Comparison of ENCODE assay signal across 13 cellular contexts in genomic region chr7:47622586-47622945, GRCh38. TPM values are rescaled to one million over a fixed set of nuclear protein-coding genes. Genes with fewer than 3 reads are reported as not detected.
DNase-seq lines count a peak whose midpoint lies in the region; ATAC-seq and TF ChIP-seq lines count a peak whose summit lies in the region.
"Had no signal": no experiment of that assay in that cellular context is flagged by ENCODE, and none has a peak within 500 bp of the region (broad histone marks: within the 10 kb centered on the region; RNA-seq: fewer than 3 reads in every experiment).

No MANE protein-coding gene starts in this region.

- no peak overlapping the region for H3K4me2 ChIP-seq in PC-9

- no peaks in the 10 kb centered on the region for H4K20me1 ChIP-seq in PC-9 (ENCODE audit: insufficient read depth)

- H3K27ac ChIP-seq in esophagus muscularis mucosa (replicated peaks in 1 of 4), result peak overlapping the region; percentile 68 to 77 (median 74)
- H3K27ac ChIP-seq in tibial nerve, result peak overlapping the region in 3 of 4 donors; percentile 42 to 86 (median 80)
- no peak overlapping the region for H3K27ac ChIP-seq in PC-9

- H3K9me3 Mint-ChIP-seq in nephron progenitor cell, result no peaks in the 10 kb centered on the region
- H3K9me3 Mint-ChIP-seq: activated naive CD4-positive, alpha-beta T cell treated with anti-CD3 and anti-CD28 coated beads, Interleukin-2, amount 50 U/mL, for 24 hours had no signal

- POLR2A ChIA-PET in PC-9 (lab: Charles Lee; ENCODE audit: unreplicated experiment), result no interaction called here

- H3K4me1 Mint-ChIP-seq in nephron progenitor cell, result peaks cover 45% of the 10 kb centered on the region
- H3K4me1 Mint-ChIP-seq: activated naive CD4-positive, alpha-beta T cell treated with anti-CD3 and anti-CD28 coated beads, Interleukin-2, amount 50 U/mL, for 24 hours had no signal

- CTCF ChIA-PET in PC-9 (lab: Charles Lee), result no interaction called here

- ATAC-seq in GM21786 (IDR thresholded peaks at IDR 0.05; ENCODE audit: unreplicated experiment), result no peak
- ATAC-seq: activated CD8-positive, alpha-beta T cell treated with anti-CD3 and anti-CD28 coated beads, Interleukin-2, amount 10 ng/mL, durations not matched to agents 7 days and 5 days had no signal

- H3K27ac Mint-ChIP-seq in nephron progenitor cell, result peak overlapping the region; percentile 64
- H3K27ac Mint-ChIP-seq: activated CD8-positive, alpha-beta T cell treated with anti-CD3 and anti-CD28 coated beads, Interleukin-2, amount 10 ng/mL, durations not matched to agents 7 days and 5 days; activated naive CD4-positive, alpha-beta T cell treated with anti-CD3 and anti-CD28 coated beads, Interleukin-2, amount 50 U/mL, for 24 hours had no signal

- TF ChIP-seq EP300 in esophagus muscularis mucosa (IDR thresholded peaks at IDR 0.05) (no peak), tibial nerve (IDR thresholded peaks at IDR 0.05) (no peak)

- H3K27me3 Mint-ChIP-seq in nephron progenitor cell (ENCODE audit: low read depth, poor library complexity), result peaks cover 12% of the 10 kb centered on the region
- H3K27me3 Mint-ChIP-seq: activated naive CD4-positive, alpha-beta T cell treated with anti-CD3 and anti-CD28 coated beads, Interleukin-2, amount 50 U/mL, for 24 hours had no signal

- H3K36me3 ChIP-seq in esophagus muscularis mucosa (no peaks in the 10 kb centered on the region), tibial nerve (no peaks in the 10 kb centered on the region), PC-9 (ENCODE audit: low read depth) (no peaks in the 10 kb centered on the region)

- H3K27me3 ChIP-seq in esophagus muscularis mucosa (no peaks in the 10 kb centered on the region), tibial nerve (no peaks in the 10 kb centered on the region), PC-9 (ENCODE audit: insufficient read depth, low read depth) (no peaks in the 10 kb centered on the region)

- no peak overlapping the region for H2AFZ ChIP-seq in PC-9

- no TSS peak for BruUV-seq in PC-9 (replicated peaks; lab: Mats Ljungman, UMichigan)

- intact Hi-C loops in esophagus muscularis mucosa (cut with DNase I) (no loop called here), PC-9 (cut with micrococcal nuclease; ENCODE audit: unreplicated experiment) (no loop called here)

- no peaks in the 10 kb centered on the region for H3K9me2 ChIP-seq in PC-9 (ENCODE audit: insufficient read depth)

- TF ChIP-seq POLR2A in esophagus muscularis mucosa (IDR thresholded peaks at IDR 0.05; ENCODE audit: low read depth), result no peak
- TF ChIP-seq POLR2A in tibial nerve (IDR thresholded peaks at IDR 0.05), result no peak

- no peak for TF ChIP-seq CTCF in esophagus muscularis mucosa (IDR thresholded peaks at IDR 0.05)
- TF ChIP-seq CTCF in nephron progenitor cell (IDR thresholded peaks at IDR 0.05), result no peak
- TF ChIP-seq CTCF in tibial nerve (IDR thresholded peaks at IDR 0.05), result no peak
- TF ChIP-seq CTCF in PC-9 (conservative IDR thresholded peaks at IDR 0.05), result no peak

- H3K79me2 ChIP-seq in PC-9 (ENCODE audit: low read depth), result no peaks in the 10 kb centered on the region

- no peaks in the 10 kb centered on the region for H3K9me3 ChIP-seq in esophagus muscularis mucosa
- no peaks in the 10 kb centered on the region for H3K9me3 ChIP-seq in tibial nerve
- H3K9me3 ChIP-seq in PC-9 (ENCODE audit: insufficient read depth, low read depth), result no peaks in the 10 kb centered on the region

- peaks cover 21 to 45% (median 39%) of the 10 kb centered on the region in 4 donors for H3K4me1 ChIP-seq in esophagus muscularis mucosa
- H3K4me1 ChIP-seq in tibial nerve, result peaks cover 0 to 33% (median 18%) of the 10 kb centered on the region in 4 donors
- peaks cover 10% of the 10 kb centered on the region for H3K4me1 ChIP-seq in PC-9 (replicated peaks; ENCODE audit: insufficient read depth)

- H3K4me3 ChIP-seq in esophagus muscularis mucosa, result no peak overlapping the region
- no peak overlapping the region for H3K4me3 ChIP-seq in tibial nerve
- H3K4me3 ChIP-seq in PC-9, result no peak overlapping the region

- H3K36me3 Mint-ChIP-seq in nephron progenitor cell (ENCODE audit: low read depth), result no peaks in the 10 kb centered on the region
- H3K36me3 Mint-ChIP-seq: activated naive CD4-positive, alpha-beta T cell treated with anti-CD3 and anti-CD28 coated beads, Interleukin-2, amount 50 U/mL, for 24 hours had no signal

- DNase-seq in esophagus muscularis mucosa (ENCODE audit: extremely low spot score), result no peak
- no peak for DNase-seq in nephron progenitor cell
- no peak for DNase-seq in tibial nerve (ENCODE audit: low spot score in 2 of 2)
- no peak for DNase-seq in HUDEP-2 (lab: John Stamatoyannopoulos, UW; ENCODE audit: unreplicated experiment in 76 of 76)
- DNase-seq in stimulated activated CD4-positive, alpha-beta T cell treated with anti-CD3 and anti-CD28 coated beads, Interleukin-2, amount 100 ng/mL, for 24 hours, result no peak
- DNase-seq in PC-9, result no peak
- DNase-seq: activated CD8-positive, alpha-beta T cell treated with anti-CD3 and anti-CD28 coated beads, Interleukin-2, amount 10 ng/mL, durations not matched to agents 7 days and 5 days; glutamatergic neuron; NCI-H1436 treated with DMSO at 0.1 percent for 48 hours; small intestine had no signal

- H3F3A ChIP-seq in PC-9 (ENCODE audit: insufficient read depth, low read depth), result peaks cover 8% of the 10 kb centered on the region; the same call in 1 of the 2 replicates

- H3K4me3 Mint-ChIP-seq in nephron progenitor cell, result no peak overlapping the region
- H3K4me3 Mint-ChIP-seq: activated CD8-positive, alpha-beta T cell treated with anti-CD3 and anti-CD28 coated beads, Interleukin-2, amount 10 ng/mL, durations not matched to agents 7 days and 5 days; activated naive CD4-positive, alpha-beta T cell treated with anti-CD3 and anti-CD28 coated beads, Interleukin-2, amount 50 U/mL, for 24 hours had no signal

TF ChIP-seq in PFSK-1, 5 proteins besides CTCF, POLR2A, EP300 and RAD21:
- TF ChIP-seq REST (IDR thresholded peaks at IDR 0.05; ENCODE audit: insufficient read depth in 1 of 2, low read depth in 2 of 2, low read length in 2 of 2), result peak in 1 of 2 experiments; percentile 65; a peak in 2 of 4 replicates
- TF ChIP-seq POLR2AphosphoS5 (IDR thresholded peaks at IDR 0.05; ENCODE audit: low read depth, low read length), result 0 out of 2 replicates have a peak, but pooled peaks have one; percentile 30
- no peak for TF ChIP-seq FOXP2 (optimal IDR thresholded peaks at IDR 0.05; ENCODE audit: borderline replicate concordance, extremely low read depth, extremely low read length, insufficient read depth)

RNA-seq across cellular contexts. Expression of gene TNS3, which starts 40.7 kb away (rescaled TPM):
- polyA plus RNA-seq in PFSK-1 (2012; ENCODE audit: insufficient read length, low read depth), result 16.0 TPM
- total RNA-seq in esophagus muscularis mucosa, result 10 to 100 TPM; 34.6 to 52.5 (median 48.6) TPM
- 100 to 1,000 TPM; 118 to 142 (median 133) TPM for total RNA-seq in tibial nerve
- 111 and 143 TPM in 2 replicates for total RNA-seq in PC-9 (2021)
- total RNA-seq: activated CD8-positive, alpha-beta T cell treated with anti-CD3 and anti-CD28 coated beads, Interleukin-2, amount 10 ng/mL, durations not matched to agents 7 days and 5 days had no signal
